Comparison of ENCODE assay signal across 21 cellular contexts in genomic region chr9:136180586-136180985, GRCh38. TPM values are rescaled to one million over a fixed set of nuclear protein-coding genes. Genes with fewer than 3 reads are reported as not detected.
DNase-seq lines count a peak whose midpoint lies in the region; ATAC-seq and TF ChIP-seq lines count a peak whose summit lies in the region.
"Had no signal": no experiment of that assay in that cellular context is flagged by ENCODE, and none has a peak within 500 bp of the region (broad histone marks: within the 10 kb centered on the region; RNA-seq: fewer than 3 reads in every experiment).

No MANE protein-coding gene starts in this region.

- H3K36me3 ChIP-seq in heart right ventricle (no peaks in the 10 kb centered on the region), HEK293 (ENCODE audit: control insufficient read depth in 2 of 2, insufficient read depth in 1 of 2, low read length in 2 of 2) (no peaks in the 10 kb centered on the region)

- TF ChIP-seq CTCF in heart right ventricle (IDR thresholded peaks at IDR 0.05) (no peak), HEK293 (tag by site-specific recombination; IDR thresholded peaks at IDR 0.05) (no peak), glutamatergic neuron (IDR thresholded peaks at IDR 0.05; ENCODE audit: partially characterized antibody, unreplicated experiment) (no peak)

- H3K4me3 ChIP-seq in right cardiac atrium (ENCODE audit: low read length) (no peak overlapping the region), heart right ventricle (no peak overlapping the region), HEK293 (ENCODE audit: low read depth, low read length) (no peak overlapping the region)

- H3K4me3 Mint-ChIP-seq in glutamatergic neuron (ENCODE audit: unreplicated experiment) = no peak overlapping the region
- H3K4me3 Mint-ChIP-seq: CD4-positive, alpha-beta memory T cell had no signal

- CTCF ChIA-PET in HEK293 (lab: Yijun Ruan, JAX) = no interaction called here

- no peaks in the 10 kb centered on the region for H3K4me1 ChIP-seq in right cardiac atrium (ENCODE audit: control insufficient read depth, insufficient read depth, low read length)
- H3K4me1 ChIP-seq in heart right ventricle = no peaks in the 10 kb centered on the region
- no peaks in the 10 kb centered on the region for H3K4me1 ChIP-seq in HEK293 (ENCODE audit: control insufficient read depth, insufficient read depth, low read length)

- H3K27ac Mint-ChIP-seq in glutamatergic neuron (ENCODE audit: unreplicated experiment) = no peak overlapping the region

- H3K27me3 ChIP-seq in right cardiac atrium (ENCODE audit: control insufficient read depth, insufficient read depth) = no peaks in the 10 kb centered on the region
- peaks cover 3 to 50% (median 26%) of the 10 kb centered on the region in 7 donors for H3K27me3 ChIP-seq in heart right ventricle

- ATAC-seq in right cardiac atrium (no peak), heart right ventricle (no peak)

- H3K9me3 ChIP-seq in right cardiac atrium (ENCODE audit: control insufficient read depth, low read length) = no peaks in the 10 kb centered on the region
- no peaks in the 10 kb centered on the region for H3K9me3 ChIP-seq in heart right ventricle
- H3K9me3 ChIP-seq in HEK293 (ENCODE audit: control insufficient read depth, insufficient read depth, low read depth, low read length) = no peaks in the 10 kb centered on the region

- intact Hi-C loops in right cardiac atrium (cut with DNase I) = no loop called here
- intact Hi-C loops in heart right ventricle (cut with DNase I) = no loop called here

- H3K27me3 Mint-ChIP-seq in glutamatergic neuron (ENCODE audit: unreplicated experiment) = peaks cover 7% of the 10 kb centered on the region

- DNase-seq in right cardiac atrium (peak; percentile 1 to 25 (median 21)), heart right ventricle (no peak), glutamatergic neuron (peak; percentile 6), amygdala (lab: John Stamatoyannopoulos, UW) (no peak), GM19240 (ENCODE audit: insufficient read length, low spot score) (no peak), AG08395 (ENCODE audit: low spot score) (no peak)
- DNase-seq: AML-193; C1 segment of cervical spinal cord; Calu3; CD4-positive, alpha-beta memory T cell; COR-L47; DMS53; DMS79 treated with DMSO at 0.1 percent for 48 hours; GF-D8; GOT3; HCEC 1CT had no signal

- H3K27ac ChIP-seq in right cardiac atrium (ENCODE audit: low read length) = no peak overlapping the region
- H3K27ac ChIP-seq in heart right ventricle = no peak overlapping the region
- H3K27ac ChIP-seq in HEK293 (ENCODE audit: extremely low read depth, low read depth, low read length) = no peak overlapping the region

- WGBS in right cardiac atrium = 79% methylated on average over 11 of the region's 11 CpGs
- 76 to 77% methylated on average over 11 of the region's 11 CpGs for WGBS in heart right ventricle, 2 donors

- H3K9me3 Mint-ChIP-seq in glutamatergic neuron (ENCODE audit: unreplicated experiment) = peaks cover 4% of the 10 kb centered on the region
- H3K9me3 Mint-ChIP-seq: CD4-positive, alpha-beta memory T cell had no signal

- peaks cover under 1% of the 10 kb centered on the region for H3K4me1 Mint-ChIP-seq in glutamatergic neuron (ENCODE audit: low read depth, unreplicated experiment)
- H3K4me1 Mint-ChIP-seq: CD4-positive, alpha-beta memory T cell had no signal

- no peaks in the 10 kb centered on the region for H3K36me3 Mint-ChIP-seq in glutamatergic neuron (ENCODE audit: unreplicated experiment)
- H3K36me3 Mint-ChIP-seq: CD4-positive, alpha-beta memory T cell had no signal

- POLR2A ChIA-PET in HEK293 (lab: Yijun Ruan, JAX) = no interaction called here

TF ChIP-seq in HEK293, 187 proteins besides CTCF, POLR2A, EP300 and RAD21:
- TF ChIP-seq ZSCAN18 (tag by site-specific recombination; IDR thresholded peaks at IDR 0.05) (no peak), ZNF423 (tag by site-specific recombination; IDR thresholded peaks at IDR 0.05) (no peak), PRDM4 (tag by site-specific recombination; IDR thresholded peaks at IDR 0.05) (peak; percentile 86), ZNF600 (tag by site-specific recombination; IDR thresholded peaks at IDR 0.05) (peak; percentile 38; the same call in 1 of the 2 replicates)

RNA-seq across cellular contexts. Expression of gene LHX3, which starts 24.3 kb away (rescaled TPM):
- total RNA-seq in right cardiac atrium (not detected), heart right ventricle (not detected), glutamatergic neuron (ENCODE audit: unreplicated experiment) (0.81 TPM)
- polyA plus RNA-seq in right cardiac atrium (not detected), heart right ventricle (not detected)
- total RNA-seq: A172; Calu3; CD4-positive, alpha-beta memory T cell; Daoy; G401 had no signal
- polyA plus RNA-seq: BJ; CD4-positive, alpha-beta memory T cell had no signal

Comparison
In these comparisons a context has a peak if more than half of its experiments do, and no peak if none do; other contexts are left out.
1. DNase-seq: peak in right cardiac atrium (3 of 3) and glutamatergic neuron (single experiment); none in heart right ventricle (0 of 2), amygdala (0 of 56), GM19240 (single experiment) and AG08395 (single experiment).